Comparison of ENCODE assay signal across 2 cellular contexts in genomic region chr11:99884750-99885149, GRCh38.
TF ChIP-seq lines count a peak whose summit lies in the region.

No MANE protein-coding gene starts in this region.

TF ChIP-seq in GM23338, 12 proteins besides CTCF, POLR2A, EP300 and RAD21 (continued from another document):
- no peak for TF ChIP-seq ETS1 (IDR thresholded peaks at IDR 0.05)
- no peak for TF ChIP-seq STAT1 (IDR thresholded peaks at IDR 0.05; ENCODE audit: unreplicated experiment)
- TF ChIP-seq ZNF114 (CRISPR knock-in tag; IDR thresholded peaks at IDR 0.05), result no peak
- no peak for TF ChIP-seq REST (IDR thresholded peaks at IDR 0.05; ENCODE audit: unreplicated experiment)
- no peak for TF ChIP-seq ZNF331 (CRISPR knock-in tag; IDR thresholded peaks at IDR 0.05; ENCODE audit: low read depth)
- no peak for TF ChIP-seq POLR2AphosphoS5 (IDR thresholded peaks at IDR 0.05; ENCODE audit: low read depth)
- no peak for TF ChIP-seq EZH2 (IDR thresholded peaks at IDR 0.05; ENCODE audit: low read depth, unreplicated experiment)

TF ChIP-seq in WTC11, 78 proteins besides CTCF, POLR2A, EP300 and RAD21:
- TF ChIP-seq ZNF532 (CRISPR knock-in tag; IDR thresholded peaks at IDR 0.05; ENCODE audit: borderline replicate concordance) (no peak), NR1H2 (CRISPR knock-in tag; IDR thresholded peaks at IDR 0.05) (no peak), ZNF121 (CRISPR knock-in tag; IDR thresholded peaks at IDR 0.05) (no peak), MYBL2 (CRISPR knock-in tag; IDR thresholded peaks at IDR 0.05) (no peak), ETV6 (CRISPR knock-in tag; IDR thresholded peaks at IDR 0.05) (no peak), RELA (CRISPR knock-in tag; IDR thresholded peaks at IDR 0.05; ENCODE audit: borderline replicate concordance) (no peak), CREM (CRISPR knock-in tag; IDR thresholded peaks at IDR 0.05) (no peak), SP1 (CRISPR knock-in tag; conservative IDR thresholded peaks at IDR 0.05) (no peak), MXD4 (CRISPR knock-in tag; IDR thresholded peaks at IDR 0.05; ENCODE audit: borderline replicate concordance) (no peak), NFATC4 (CRISPR knock-in tag; IDR thresholded peaks at IDR 0.05) (no peak), PRDM15 (CRISPR knock-in tag; IDR thresholded peaks at IDR 0.05) (no peak), FOXP1 (CRISPR knock-in tag; IDR thresholded peaks at IDR 0.05; ENCODE audit: borderline replicate concordance) (no peak), ELF4 (CRISPR knock-in tag; IDR thresholded peaks at IDR 0.05; ENCODE audit: low read depth) (no peak), AFF4 (CRISPR knock-in tag; IDR thresholded peaks at IDR 0.05; ENCODE audit: borderline replicate concordance) (no peak), ZBTB21 (CRISPR knock-in tag; IDR thresholded peaks at IDR 0.05; ENCODE audit: borderline replicate concordance) (no peak), MAX (CRISPR knock-in tag; IDR thresholded peaks at IDR 0.05) (no peak), AR (CRISPR knock-in tag; IDR thresholded peaks at IDR 0.05) (no peak)
TF ChIP-seq in WTC11: peak in this region for 0.
